In genomic region chr17:80861892-80862291, GRCh38 we compare ENCODE assay signal across 9 cellular contexts.
DNase-seq lines count a peak whose midpoint lies in the region; ATAC-seq and TF ChIP-seq lines count a peak whose summit lies in the region.
"Had no signal": no experiment of that assay in that cellular context is flagged by ENCODE, and none has a peak within 500 bp of the region (broad histone marks: within the 10 kb centered on the region; RNA-seq: fewer than 3 reads in every experiment).

No MANE protein-coding gene starts in this region.

- H3K27ac Mint-ChIP-seq in activated CD8-positive, alpha-beta T cell treated with anti-CD3 and anti-CD28 coated beads, Interleukin-2, amount 10 ng/mL, durations not matched to agents 7 days and 5 days: peak overlapping the region; percentile 92

- ATAC-seq in Right ventricle myocardium inferior (no peak), HG02885 (IDR thresholded peaks at IDR 0.05; ENCODE audit: poor library complexity, unreplicated experiment) (no peak)
- peak; percentile 63 for ATAC-seq in activated CD8-positive, alpha-beta T cell treated with anti-CD3 and anti-CD28 coated beads, Interleukin-2, amount 10 ng/mL, durations not matched to agents 7 days and 5 days
- ATAC-seq: right lobe of liver had no signal

- intact Hi-C loops in left ventricle myocardium inferior (cut with micrococcal nuclease) (loop anchor here (10.0 kb wide), 1 partner anchor 113 kb away; no protein-coding TSS in a partner anchor), Right ventricle myocardium inferior (cut with DNase I) (loop anchor here (10.0 kb wide), 1 partner anchor 437 kb away; no protein-coding TSS in a partner anchor), esophagus muscularis mucosa (cut with DNase I) (loop anchor here (10.0 kb wide), 2 partner anchors 73 to 437 kb away; no protein-coding TSS in a partner anchor), spleen (cut with DNase I; ENCODE audit: low total_unique reads) (loop anchor here (10.0 kb wide), 1 partner anchor 113 kb away; no protein-coding TSS in a partner anchor), vagina (cut with DNase I) (loop anchor here (10.0 kb wide), 1 partner anchor 407 kb away; no protein-coding TSS in a partner anchor)

- H3K4me1 ChIP-seq in left ventricle myocardium inferior: peaks cover 22% of the 10 kb centered on the region
- H3K4me1 ChIP-seq in esophagus muscularis mucosa: peaks cover 15 to 43% (median 33%) of the 10 kb centered on the region in 4 donors
- H3K4me1 ChIP-seq in spleen: peaks cover 0 to 53% (median 10%) of the 10 kb centered on the region in 6 donors
- peaks cover 12% of the 10 kb centered on the region for H3K4me1 ChIP-seq in vagina
- H3K4me1 ChIP-seq: right lobe of liver had no signal

- no peaks in the 10 kb centered on the region for H3K27me3 ChIP-seq in left ventricle myocardium inferior (ENCODE audit: low read depth)
- H3K27me3 ChIP-seq in esophagus muscularis mucosa: no peaks in the 10 kb centered on the region
- no peaks in the 10 kb centered on the region for H3K27me3 ChIP-seq in spleen (replicated peaks in 1 of 7)
- no peaks in the 10 kb centered on the region for H3K27me3 ChIP-seq in vagina
- H3K27me3 ChIP-seq: right lobe of liver had no signal

- TF ChIP-seq CTCF in left ventricle myocardium inferior (IDR thresholded peaks at IDR 0.05; ENCODE audit: borderline replicate concordance) (peak; percentile 54), esophagus muscularis mucosa (IDR thresholded peaks at IDR 0.05) (peak; percentile 13 to 58 (median 22)), spleen (IDR thresholded peaks at IDR 0.05 in 8 of 11, conservative IDR thresholded peaks at IDR 0.05 in 3 of 11) (peak in 5 of 11 experiments; percentile 5 to 49 (median 22)), vagina (IDR thresholded peaks at IDR 0.05) (no peak)

- H3K36me3 ChIP-seq in left ventricle myocardium inferior (peaks cover 13% of the 10 kb centered on the region), esophagus muscularis mucosa (peaks cover 0 to 22% (median 8%) of the 10 kb centered on the region in 4 donors), spleen (peaks cover 0 to 62% (median 2%) of the 10 kb centered on the region in 6 donors), vagina (no peaks in the 10 kb centered on the region)
- H3K36me3 ChIP-seq: right lobe of liver had no signal

- no peak overlapping the region for H3K4me3 Mint-ChIP-seq in activated CD8-positive, alpha-beta T cell treated with anti-CD3 and anti-CD28 coated beads, Interleukin-2, amount 10 ng/mL, durations not matched to agents 7 days and 5 days

- H3K9me3 ChIP-seq in left ventricle myocardium inferior (replicated peaks) (no peaks in the 10 kb centered on the region), esophagus muscularis mucosa (no peaks in the 10 kb centered on the region), spleen (peaks cover 0 to 10% (median 0%) of the 10 kb centered on the region in 8 donors), vagina (no peaks in the 10 kb centered on the region)
- H3K9me3 ChIP-seq: right lobe of liver had no signal

- POLR2A ChIA-PET in activated CD8-positive, alpha-beta T cell treated with anti-CD3 and anti-CD28 coated beads, Interleukin-2, amount 10 ng/mL, durations not matched to agents 7 days and 5 days (lab: Charles Lee): interaction anchor here (0.6 to 2.3 kb wide), 3 partner anchors 14 to 23 kb away, joined by 4 to 9 read pairs (median 8); no protein-coding TSS in a partner anchor

- CTCF ChIA-PET in activated CD8-positive, alpha-beta T cell treated with anti-CD3 and anti-CD28 coated beads, Interleukin-2, amount 10 ng/mL, durations not matched to agents 7 days and 5 days (lab: Charles Lee): interaction anchor here (0.7 to 2.5 kb wide), 5 partner anchors 15 to 99 kb away, joined by 3 to 6 read pairs (median 4); no protein-coding TSS in a partner anchor

- H3K9me3 Mint-ChIP-seq in activated CD8-positive, alpha-beta T cell treated with anti-CD3 and anti-CD28 coated beads, Interleukin-2, amount 10 ng/mL, durations not matched to agents 7 days and 5 days (ENCODE audit: insufficient read depth): no peaks in the 10 kb centered on the region

- TF ChIP-seq EP300 in esophagus muscularis mucosa (IDR thresholded peaks at IDR 0.05): no peak

- H3K4me3 ChIP-seq in left ventricle myocardium inferior: no peak overlapping the region
- H3K4me3 ChIP-seq in esophagus muscularis mucosa: no peak overlapping the region
- no peak overlapping the region for H3K4me3 ChIP-seq in spleen
- no peak overlapping the region for H3K4me3 ChIP-seq in vagina
- H3K4me3 ChIP-seq: right lobe of liver had no signal

- H3K27ac ChIP-seq in left ventricle myocardium inferior (replicated peaks): no peak overlapping the region
- H3K27ac ChIP-seq in esophagus muscularis mucosa (replicated peaks in 1 of 4): no peak overlapping the region
- H3K27ac ChIP-seq in spleen: no peak overlapping the region
- no peak overlapping the region for H3K27ac ChIP-seq in vagina
- H3K27ac ChIP-seq: right lobe of liver had no signal

- DNase-seq in left ventricle myocardium inferior: no peak
- no peak for DNase-seq in Right ventricle myocardium inferior (ENCODE audit: missing footprints)
- DNase-seq in activated CD8-positive, alpha-beta T cell treated with anti-CD3 and anti-CD28 coated beads, Interleukin-2, amount 10 ng/mL, durations not matched to agents 7 days and 5 days: peak; percentile 71
- DNase-seq in esophagus muscularis mucosa (ENCODE audit: extremely low spot score): no peak
- DNase-seq in spleen: peak; percentile 67
- no peak for DNase-seq in SKM-1 treated with dmso at 0.1 percent for 144 hours (lab: John Stamatoyannopoulos, UW; ENCODE audit: unreplicated experiment)
- DNase-seq in vagina (ENCODE audit: extremely low spot score in 2 of 2): no peak

- H3K4me1 Mint-ChIP-seq in activated CD8-positive, alpha-beta T cell treated with anti-CD3 and anti-CD28 coated beads, Interleukin-2, amount 10 ng/mL, durations not matched to agents 7 days and 5 days (ENCODE audit: low read depth): peaks cover 83% of the 10 kb centered on the region

- TF ChIP-seq POLR2A in esophagus muscularis mucosa (IDR thresholded peaks at IDR 0.05; ENCODE audit: low read depth) (no peak), spleen (IDR thresholded peaks at IDR 0.05) (no peak), vagina (IDR thresholded peaks at IDR 0.05) (no peak)

- 76% methylated on average over 5 of the region's 8 CpGs for WGBS in esophagus muscularis mucosa
- 74 to 82% (median 75%) methylated on average over 8 of the region's 8 CpGs for WGBS in spleen, 5 donors

- no peaks in the 10 kb centered on the region for H3K27me3 Mint-ChIP-seq in activated CD8-positive, alpha-beta T cell treated with anti-CD3 and anti-CD28 coated beads, Interleukin-2, amount 10 ng/mL, durations not matched to agents 7 days and 5 days (ENCODE audit: low read depth)

- H3K36me3 Mint-ChIP-seq in activated CD8-positive, alpha-beta T cell treated with anti-CD3 and anti-CD28 coated beads, Interleukin-2, amount 10 ng/mL, durations not matched to agents 7 days and 5 days (ENCODE audit: low read depth): peaks cover 72% of the 10 kb centered on the region

Comparison
In these comparisons a context has a peak if more than half of its experiments do, and no peak if none do; other contexts are left out.
1. DNase-seq: peak in activated CD8-positive, alpha-beta T cell treated with anti-CD3 and anti-CD28 coated beads, Interleukin-2, amount 10 ng/mL, durations not matched to agents 7 days and 5 days (single experiment) and spleen (single experiment); none in left ventricle myocardium inferior (single experiment), Right ventricle myocardium inferior (single experiment), esophagus muscularis mucosa (single experiment), SKM-1 treated with dmso at 0.1 percent for 144 hours (single experiment) and vagina (0 of 2).
2. CTCF ChIP-seq: peak in left ventricle myocardium inferior (single experiment) and esophagus muscularis mucosa (3 of 3); none in vagina (0 of 3).